11 cellular contexts compared by ENCODE assay signal in genomic region chr12:63862187-63863107, GRCh38. TPM values are rescaled to one million over a fixed set of nuclear protein-coding genes. Genes with fewer than 3 reads are reported as not detected.
DNase-seq lines count a peak whose midpoint lies in the region; ATAC-seq, FAIRE-seq and TF ChIP-seq lines count a peak whose summit lies in the region.
"Had no signal": no experiment of that assay in that cellular context is flagged by ENCODE, and none has a peak within 500 bp of the region (broad histone marks: within the 10 kb centered on the region; RNA-seq: fewer than 3 reads in every experiment).

No MANE protein-coding gene starts in this region.

- TF ChIP-seq CTCF in HEK293 (tag by site-specific recombination; IDR thresholded peaks at IDR 0.05) (no peak), VCaP (conservative IDR thresholded peaks at IDR 0.05) (no peak)

- H3K36me3 Mint-ChIP-seq in activated T-cell treated with anti-CD3 and anti-CD28 coated beads, Interleukin-2, amount 50 U/mL, for 4 hours (ENCODE audit: insufficient read depth), result no peaks in the 10 kb centered on the region

- H3K4me3 ChIP-seq in HEK293 (ENCODE audit: low read depth, low read length) (no peak overlapping the region), iPS-20b (ENCODE audit: low read length) (peak overlapping the region; percentile 14; the same call in 1 of the 2 replicates), small intestine (ENCODE audit: low read depth in 1 of 2, low read length in 2 of 2) (no peak overlapping the region)

- H3K27me3 ChIP-seq in iPS-20b (ENCODE audit: insufficient read depth, low read length) (no peaks in the 10 kb centered on the region), small intestine (ENCODE audit: control insufficient read depth in 2 of 2, insufficient read depth in 2 of 2, low read length in 2 of 2) (no peaks in the 10 kb centered on the region)

- WGBS in small intestine, 3 donors, result 15 to 55% (median 29%) methylated on average over 7 of the region's 7 CpGs

- CTCF ChIA-PET in HEK293 (lab: Yijun Ruan, JAX), result interaction anchor here (0.8 to 1.1 kb wide), 2 partner anchors 18 to 394 kb away, joined by 3 to 4 read pairs; partner anchors contain the start of gene SRGAP1

- H3K36me3 ChIP-seq in HEK293 (ENCODE audit: control insufficient read depth in 2 of 2, insufficient read depth in 1 of 2, low read length in 2 of 2) (no peaks in the 10 kb centered on the region; a peak in 1 of 3 replicates), iPS-20b (ENCODE audit: insufficient read depth, low read depth, low read length) (no peaks in the 10 kb centered on the region), small intestine (ENCODE audit: control insufficient read depth in 2 of 2, insufficient read depth in 2 of 2, low read length in 2 of 2) (no peaks in the 10 kb centered on the region)

- no peak for ATAC-seq in activated T-cell treated with anti-CD3 and anti-CD28 coated beads, Interleukin-2, amount 50 U/mL, for 4 hours
- ATAC-seq in GM21529 (IDR thresholded peaks at IDR 0.05; ENCODE audit: unreplicated experiment), result no peak

- FAIRE-seq in small intestine (lab: Jason Lieb, UNC), result no peak
- FAIRE-seq: G401.6 had no signal

- DNase-seq in small intestine (peak; percentile 97), Ammon's horn (ENCODE audit: low spot score) (no peak)
- DNase-seq in stimulated activated CD4-positive, alpha-beta T cell treated with anti-CD3 and anti-CD28 coated beads, Interleukin-4, amount 100 ng/mL, for 24 hours, result no peak
- no peak for DNase-seq in activated T-cell treated with anti-CD3 and anti-CD28 coated beads, Interleukin-2, amount 50 U/mL, for 4 hours
- DNase-seq: activated CD8-positive, alpha-beta memory T cell treated with anti-CD3 and anti-CD28 coated beads, Interleukin-2, amount 50 U/mL, for 4 hours; cerebellar nuclear complex had no signal

- H3K4me1 Mint-ChIP-seq in activated T-cell treated with anti-CD3 and anti-CD28 coated beads, Interleukin-2, amount 50 U/mL, for 4 hours (ENCODE audit: low read depth), result no peaks in the 10 kb centered on the region

- no peaks in the 10 kb centered on the region for H3K9me3 Mint-ChIP-seq in activated T-cell treated with anti-CD3 and anti-CD28 coated beads, Interleukin-2, amount 50 U/mL, for 4 hours

- H3K9ac ChIP-seq in iPS-20b (ENCODE audit: low read depth, low read length), result no peak overlapping the region

- POLR2A ChIA-PET in HEK293 (lab: Yijun Ruan, JAX), result no interaction called here

- no peak overlapping the region for H3K27ac ChIP-seq in HEK293 (ENCODE audit: extremely low read depth, low read depth, low read length)
- peak overlapping the region; percentile 66 for H3K27ac ChIP-seq in VCaP
- H3K27ac ChIP-seq in iPS-20b (ENCODE audit: low read length), result no peak overlapping the region
- H3K27ac ChIP-seq in small intestine (ENCODE audit: low read depth in 1 of 2, low read length in 1 of 2), result peak overlapping the region; percentile 63 to 66

- no peak overlapping the region for H3K4me3 Mint-ChIP-seq in activated T-cell treated with anti-CD3 and anti-CD28 coated beads, Interleukin-2, amount 50 U/mL, for 4 hours

- H3K27me3 Mint-ChIP-seq in activated T-cell treated with anti-CD3 and anti-CD28 coated beads, Interleukin-2, amount 50 U/mL, for 4 hours (ENCODE audit: low read depth), result peaks cover 2% of the 10 kb centered on the region

- peaks cover 7% of the 10 kb centered on the region for H3K4me1 ChIP-seq in HEK293 (ENCODE audit: control insufficient read depth, insufficient read depth, low read length)
- H3K4me1 ChIP-seq in iPS-20b (ENCODE audit: insufficient read depth, low read length), result peaks cover 21% of the 10 kb centered on the region; the same call in 1 of the 2 replicates
- no peaks in the 10 kb centered on the region for H3K4me1 ChIP-seq in small intestine (ENCODE audit: control insufficient read depth in 2 of 2, insufficient read depth in 1 of 2, low read depth in 1 of 2, low read length in 1 of 2)

- H3K9me3 ChIP-seq in HEK293 (ENCODE audit: control insufficient read depth, insufficient read depth, low read depth, low read length) (no peaks in the 10 kb centered on the region), iPS-20b (ENCODE audit: insufficient read depth, low read depth, low read length) (no peaks in the 10 kb centered on the region), small intestine (ENCODE audit: control insufficient read depth, low read depth) (no peaks in the 10 kb centered on the region)

TF ChIP-seq in HEK293, 187 proteins besides CTCF, POLR2A, EP300 and RAD21:
- TF ChIP-seq GLIS1 (tag by site-specific recombination; IDR thresholded peaks at IDR 0.05) (peak; percentile 67), ZNF488 (tag by site-specific recombination; IDR thresholded peaks at IDR 0.05) (no peak), ZIC2 (tag by site-specific recombination; IDR thresholded peaks at IDR 0.05) (0 out of 2 replicates have a peak, but pooled peaks have one; percentile 26), HOXA7 (CRISPR knock-in tag; IDR thresholded peaks at IDR 0.05; ENCODE audit: borderline replicate concordance) (no peak), PRDM6 (tag by site-specific recombination; IDR thresholded peaks at IDR 0.05) (peak; percentile 27; the same call in 1 of the 2 replicates), ZNF157 (tag by site-specific recombination; IDR thresholded peaks at IDR 0.05) (no peak), ZNF366 (tag by site-specific recombination; conservative IDR thresholded peaks at IDR 0.05) (no peak), ZNF266 (tag by site-specific recombination; IDR thresholded peaks at IDR 0.05; ENCODE audit: low read depth) (no peak), ZNF670 (tag by site-specific recombination; IDR thresholded peaks at IDR 0.05; ENCODE audit: low read depth) (no peak), ZNF658 (tag by site-specific recombination; IDR thresholded peaks at IDR 0.05) (no peak), PATZ1 (tag by site-specific recombination; IDR thresholded peaks at IDR 0.05) (no peak), ZNF701 (tag by site-specific recombination; IDR thresholded peaks at IDR 0.05) (no peak), ZNF26 (tag by site-specific recombination; IDR thresholded peaks at IDR 0.05) (no peak), ZNF664 (tag by site-specific recombination; IDR thresholded peaks at IDR 0.05) (no peak)

RNA-seq across cellular contexts. Expression of gene SRGAP1, which starts 17.9 kb away (rescaled TPM):
- polyA plus RNA-seq in small intestine, result 1 to 10 TPM; 2.2 to 4.3 (median 3.6) TPM
- under 1 TPM; 0.27 to 0.74 (median 0.33) TPM for total RNA-seq in activated T-cell treated with anti-CD3 and anti-CD28 coated beads, Interleukin-2, amount 50 U/mL, for 4 hours

Comparison
In these comparisons a context has a peak if more than half of its experiments do, and no peak if none do; other contexts are left out.
1. H3K27ac ChIP-seq: peak in VCaP (single experiment) and small intestine (2 of 2); none in HEK293 (single experiment) and iPS-20b (single experiment).